Comparison of ENCODE assay signal across 8 cellular contexts in the genomic region with DNA sequence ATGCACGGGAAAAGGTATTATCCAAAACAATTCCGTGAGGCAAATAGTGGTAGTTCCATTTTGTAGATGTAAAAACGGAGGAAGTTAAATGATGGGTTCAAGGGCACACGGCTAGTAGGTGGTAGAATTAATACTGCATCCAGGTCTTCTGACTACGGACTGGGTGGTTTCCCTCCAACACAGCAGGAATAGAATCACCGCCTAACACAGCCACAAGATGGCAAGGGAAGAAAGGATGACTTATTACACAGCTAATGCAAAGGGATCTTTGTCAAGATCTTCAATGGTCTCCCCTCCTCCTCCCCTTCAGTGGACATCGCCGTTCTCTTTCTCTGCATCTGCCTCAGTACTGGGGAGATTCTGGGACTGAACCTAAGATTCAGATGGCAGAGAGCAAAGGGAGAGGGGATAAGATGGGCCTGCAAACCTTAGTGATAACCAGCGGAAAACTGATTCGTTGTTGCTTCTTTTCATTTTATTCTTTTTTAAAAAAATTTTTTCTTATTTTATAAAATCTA. TPM values are rescaled to one million over a fixed set of nuclear protein-coding genes. Genes with fewer than 3 reads are reported as not detected.
A peak's percentile ranks its signal among the peaks of the same experiment; 100 is the strongest.
DNase-seq lines count a peak whose midpoint lies in the region; ATAC-seq and TF ChIP-seq lines count a peak whose summit lies in the region.

No MANE protein-coding gene starts in this region.

- no peaks in the 10 kb centered on the region for H3K27me3 ChIP-seq in foreskin keratinocyte
- no peaks in the 10 kb centered on the region for H3K27me3 ChIP-seq in neuron (ENCODE audit: insufficient read depth, low read length)

- TF ChIP-seq CTCF in GM10248 (IDR thresholded peaks at IDR 0.05; ENCODE audit: control extremely low read depth, extremely low read depth, low read depth, missing control alignments) (no peak), foreskin keratinocyte (conservative IDR thresholded peaks at IDR 0.05) (peak; percentile 42)

- POLR2A ChIA-PET in GM10248 (lab: Yijun Ruan, JAX) = no interaction called here

- H3K4me3 ChIP-seq in neuron (ENCODE audit: low read length) = peak overlapping the region; percentile 78

- no peaks in the 10 kb centered on the region for H3K9me3 ChIP-seq in neuron (ENCODE audit: low read length)

- DNase-seq in 8988T (peak; percentile 32), GM10248 (ENCODE audit: extremely low spot score) (peak; percentile 45), NCI-H1694 treated with DMSO at 0.1 percent for 48 hours (lab: John Stamatoyannopoulos, UW) (peak; percentile 45), foreskin keratinocyte (peak in 1 of 2 donors; percentile 45)
- DNase-seq in activated CD4-positive, alpha-beta T cell treated with anti-CD3 and anti-CD28 coated beads, Interleukin-2, amount 50 U/mL, for 48 hours = peak; percentile 25 to 27
- DNase-seq in effector CD8-positive, alpha-beta T cell (lab: John Stamatoyannopoulos, UW) = no peak

- H3K27ac ChIP-seq in foreskin keratinocyte = peak overlapping the region; percentile 91

- ATAC-seq in HG02623 (IDR thresholded peaks at IDR 0.05; ENCODE audit: unreplicated experiment) (peak; percentile 22), foreskin keratinocyte (peak; percentile 78)

- CTCF ChIA-PET in GM10248 (lab: Yijun Ruan, JAX) = interaction anchor here (0.9 to 1.1 kb wide), 3 partner anchors 221 to 936 kb away, joined by 3 to 4 read pairs (median 3); no protein-coding TSS in a partner anchor

- peak overlapping the region; percentile 79 for H2AFZ ChIP-seq in neuron (ENCODE audit: low read depth, low read length)

- peaks cover 24% of the 10 kb centered on the region for H3K36me3 ChIP-seq in neuron (ENCODE audit: insufficient read depth, low read length)

- H3K4me1 ChIP-seq in foreskin keratinocyte (peaks cover 7% of the 10 kb centered on the region), neuron (ENCODE audit: insufficient read depth, low read length) (peaks cover 25% of the 10 kb centered on the region)

RNA-seq across cellular contexts. Expression of a gene that starts 0.6 kb away (rescaled TPM):
- 42.5 and 46.0 TPM in 2 replicates for total RNA-seq in foreskin keratinocyte
- polyA plus RNA-seq in foreskin keratinocyte = 9.7 and 15.4 TPM in 2 replicates
